ENCODE assay signal across 8 cellular contexts in genomic region chr2:234953116-234954031, GRCh38. TPM values are rescaled to one million over a fixed set of nuclear protein-coding genes. Genes with fewer than 3 reads are reported as not detected.
A peak's percentile ranks its signal among the peaks of the same experiment; 100 is the strongest.
DNase-seq lines count a peak whose midpoint lies in the region; ATAC-seq, FAIRE-seq and TF ChIP-seq lines count a peak whose summit lies in the region.

No MANE protein-coding gene starts in this region.

- H3K27me3 Mint-ChIP-seq in activated CD4-positive, alpha-beta T cell treated with anti-CD3 and anti-CD28 coated beads for 36 hours, result peaks cover 54% of the 10 kb centered on the region

- H3K4me3 ChIP-seq in left lung (peak overlapping the region; percentile 62 to 67), suprapubic skin (peak overlapping the region; percentile 94)

- peaks cover 11 to 34% of the 10 kb centered on the region in 2 donors for H3K4me1 ChIP-seq in left lung
- peaks cover 48% of the 10 kb centered on the region for H3K4me1 ChIP-seq in suprapubic skin

- TF ChIP-seq CTCF in left lung (IDR thresholded peaks at IDR 0.05) (no peak), suprapubic skin (IDR thresholded peaks at IDR 0.05) (no peak)

- H3K27me3 ChIP-seq in left lung (peaks cover 0 to 47% of the 10 kb centered on the region in 2 donors), suprapubic skin (no peaks in the 10 kb centered on the region)

- H3K27ac ChIP-seq in left lung, result peak overlapping the region; percentile 76 to 81
- peak overlapping the region; percentile 92 for H3K27ac ChIP-seq in suprapubic skin

- no peak overlapping the region for H3K27ac Mint-ChIP-seq in activated CD4-positive, alpha-beta T cell treated with anti-CD3 and anti-CD28 coated beads for 36 hours

- H3K9me3 ChIP-seq in left lung, result no peaks in the 10 kb centered on the region
- H3K9me3 ChIP-seq in suprapubic skin, result no peaks in the 10 kb centered on the region

- intact Hi-C loops in activated CD4-positive, alpha-beta T cell treated with anti-CD3 and anti-CD28 coated beads for 36 hours (cut with DNase I, micrococcal nuclease), result no loop called here
- intact Hi-C loops in left lung (cut with DNase I), result no loop called here

- H3K4me3 Mint-ChIP-seq in activated CD4-positive, alpha-beta T cell treated with anti-CD3 and anti-CD28 coated beads for 36 hours, result peak overlapping the region; percentile 49

- H3K4me1 Mint-ChIP-seq in activated CD4-positive, alpha-beta T cell treated with anti-CD3 and anti-CD28 coated beads for 36 hours, result peaks cover 4% of the 10 kb centered on the region

- TF ChIP-seq POLR2A in suprapubic skin (IDR thresholded peaks at IDR 0.05) (no peak), GM18505 (IDR thresholded peaks at IDR 0.05; ENCODE audit: borderline replicate concordance, extremely low read depth, insufficient read depth, insufficient read length) (no peak), GM12892 (IDR thresholded peaks at IDR 0.05; ENCODE audit: low read depth, low read length) (no peak)

- H3K9me3 Mint-ChIP-seq in activated CD4-positive, alpha-beta T cell treated with anti-CD3 and anti-CD28 coated beads for 36 hours (ENCODE audit: low read depth), result no peaks in the 10 kb centered on the region

- CTCF ChIA-PET in activated CD4-positive, alpha-beta T cell treated with anti-CD3 and anti-CD28 coated beads for 36 hours (lab: Charles Lee), result no interaction called here

- no peak for FAIRE-seq in GM12892 (lab: Jason Lieb, UNC)

- H3K36me3 Mint-ChIP-seq in activated CD4-positive, alpha-beta T cell treated with anti-CD3 and anti-CD28 coated beads for 36 hours (ENCODE audit: low read depth), result no peaks in the 10 kb centered on the region

- DNase-seq in activated CD4-positive, alpha-beta T cell treated with anti-CD3 and anti-CD28 coated beads for 36 hours, result no peak
- DNase-seq in activated CD4-positive, alpha-beta T cell treated with anti-CD3 and anti-CD28 coated beads, Interleukin-2, amount 50 U/mL, for 48 hours, result no peak
- peak; percentile 64 for DNase-seq in astrocyte of the hippocampus (ENCODE audit: low read depth, low spot score)
- no peak for DNase-seq in left lung
- DNase-seq in suprapubic skin (ENCODE audit: low spot score in 2 of 2), result peak in 1 of 2 donors; percentile 74
- DNase-seq in GM12892 (ENCODE audit: insufficient read length), result no peak

- no peak for TF ChIP-seq EP300 in suprapubic skin (IDR thresholded peaks at IDR 0.05)

- ATAC-seq in activated CD4-positive, alpha-beta T cell treated with anti-CD3 and anti-CD28 coated beads for 36 hours, result no peak
- no peak for ATAC-seq in left lung
- ATAC-seq in GM18505 (IDR thresholded peaks at IDR 0.05; ENCODE audit: unreplicated experiment), result no peak
- no peak for ATAC-seq in activated CD4-positive, CD25-positive, alpha-beta regulatory T cell treated with anti-CD3 and anti-CD28 coated beads, Interleukin-2, amount 50 U/mL, for 24 hours

- H3K36me3 ChIP-seq in left lung (no peaks in the 10 kb centered on the region), suprapubic skin (no peaks in the 10 kb centered on the region)

- POLR2A ChIA-PET in activated CD4-positive, alpha-beta T cell treated with anti-CD3 and anti-CD28 coated beads for 36 hours (lab: Charles Lee), result no interaction called here

- 38% methylated on average over 20 of the region's 20 CpGs for WGBS in suprapubic skin

RNA-seq across cellular contexts. Expression of gene SH3BP4, which starts 1.6 kb away (rescaled TPM):
- under 1 TPM; 0.21 to 0.32 TPM for total RNA-seq in activated CD4-positive, alpha-beta T cell treated with anti-CD3 and anti-CD28 coated beads for 36 hours
- total RNA-seq in left lung (10 to 100 TPM; 29.2 to 35.0 TPM), suprapubic skin (10 to 100 TPM; 38.6 to 82.6 (median 58.6) TPM)
- not detected for polyA plus RNA-seq in GM12892 (2012; ENCODE audit: missing spikeins)

Comparison
In these comparisons a context has a peak if more than half of its experiments do, and no peak if none do; other contexts are left out.
1. RNA of gene SH3BP4, which starts 1.6 kb away (total RNA-seq): 38.6 to 82.6 TPM in suprapubic skin and 29.2 to 35.0 TPM in left lung; 0.21 to 0.32 TPM in activated CD4-positive, alpha-beta T cell treated with anti-CD3 and anti-CD28 coated beads for 36 hours; every median in the first group is over 10 times any median in the second.